In the genomic region with DNA sequence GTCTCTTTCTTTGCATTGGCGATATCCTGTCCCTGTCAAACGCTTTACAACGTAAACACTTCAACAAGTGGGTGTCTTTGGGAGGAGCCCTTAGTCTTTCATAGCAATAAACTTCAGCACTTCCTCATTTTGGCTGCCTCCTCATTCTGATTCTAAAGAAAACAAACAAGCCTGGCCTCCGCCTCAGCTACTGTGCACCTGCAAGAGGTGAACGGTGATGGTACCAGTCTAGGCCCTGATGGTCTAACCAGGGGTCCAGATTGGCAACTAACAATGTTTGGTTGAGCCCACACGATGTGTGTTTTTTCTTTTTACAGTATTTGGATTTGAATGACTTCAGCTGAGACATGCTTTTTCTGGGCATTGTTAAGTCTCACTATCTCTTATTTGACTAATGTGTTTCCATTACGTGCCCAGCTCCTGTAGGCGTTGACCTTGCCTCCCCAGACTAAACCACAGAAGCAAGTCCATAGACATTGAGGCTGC, we compare ENCODE assay signal across 9 cellular contexts. TPM values are rescaled to one million over a fixed set of nuclear protein-coding genes. Genes with fewer than 3 reads are reported as not detected.
DNase-seq lines count a peak whose midpoint lies in the region; ATAC-seq, FAIRE-seq and TF ChIP-seq lines count a peak whose summit lies in the region.
"Had no signal": no experiment of that assay in that cellular context is flagged by ENCODE, and none has a peak within 500 bp of the region (broad histone marks: within the 10 kb centered on the region; RNA-seq: fewer than 3 reads in every experiment).

No MANE protein-coding gene starts in this region.

- H3F3A ChIP-seq in SU-DHL-6 (ENCODE audit: insufficient read depth): peaks cover 26% of the 10 kb centered on the region

- peak; percentile 23 for DNase-seq in SKM-1 (lab: John Stamatoyannopoulos, UW; ENCODE audit: unreplicated experiment)
- DNase-seq in SKM-1 treated with dmso at 0.1 percent for 144 hours (lab: John Stamatoyannopoulos, UW; ENCODE audit: unreplicated experiment): no peak
- peak; percentile 78 for DNase-seq in small intestine
- DNase-seq in NCI-H2171 (lab: John Stamatoyannopoulos, UW): no peak
- no peak for DNase-seq in DMS 273 (lab: John Stamatoyannopoulos, UW; ENCODE audit: unreplicated experiment)
- no peak for DNase-seq in gastrocnemius medialis

- no peak for TF ChIP-seq CTCF in SU-DHL-6 (IDR thresholded peaks at IDR 0.05; ENCODE audit: insufficient read depth, low read length, poor library complexity, severe bottlenecking)
- TF ChIP-seq CTCF in gastrocnemius medialis (IDR thresholded peaks at IDR 0.05 in 4 of 5, conservative IDR thresholded peaks at IDR 0.05 in 1 of 5): no peak

- FAIRE-seq in small intestine (lab: Jason Lieb, UNC): no peak
- FAIRE-seq: A204.1 had no signal

- in situ Hi-C loops in gastrocnemius medialis (cut with MboI; ENCODE audit: low sequenced_read_pairs in 4 of 4): no loop called here

- peak overlapping the region; percentile 82 for H3K4me2 ChIP-seq in SU-DHL-6 (ENCODE audit: low read depth, low read length, poor library complexity, severe bottlenecking)

- H3K4me1 ChIP-seq in small intestine (ENCODE audit: control insufficient read depth in 2 of 2, insufficient read depth in 1 of 2, low read depth in 1 of 2, low read length in 1 of 2): peaks cover 3 to 4% of the 10 kb centered on the region in 2 donors
- H3K4me1 ChIP-seq in gastrocnemius medialis: no peaks in the 10 kb centered on the region

- H2AFZ ChIP-seq in SU-DHL-6 (ENCODE audit: low read depth, low read length, severe bottlenecking): peak overlapping the region; percentile 35

- intact Hi-C loops in gastrocnemius medialis (cut with DNase I; ENCODE audit: low total_unique reads): no loop called here

- H3K79me2 ChIP-seq in SU-DHL-6 (ENCODE audit: insufficient read depth, low read length): no peaks in the 10 kb centered on the region

- H3K36me3 ChIP-seq in SU-DHL-6 (ENCODE audit: low read length): no peaks in the 10 kb centered on the region
- H3K36me3 ChIP-seq in small intestine (ENCODE audit: control insufficient read depth in 2 of 2, insufficient read depth in 2 of 2, low read length in 2 of 2): no peaks in the 10 kb centered on the region
- no peaks in the 10 kb centered on the region for H3K36me3 ChIP-seq in gastrocnemius medialis

- H3K9me3 ChIP-seq in SU-DHL-6 (ENCODE audit: insufficient read depth, low read length) (no peaks in the 10 kb centered on the region), small intestine (ENCODE audit: control insufficient read depth, low read depth) (no peaks in the 10 kb centered on the region), gastrocnemius medialis (no peaks in the 10 kb centered on the region)

- H3K4me3 ChIP-seq in SU-DHL-6 (ENCODE audit: insufficient read depth, low read length, poor library complexity, severe bottlenecking) (peak overlapping the region; percentile 35), small intestine (ENCODE audit: low read depth in 1 of 2, low read length in 2 of 2) (no peak overlapping the region), gastrocnemius medialis (no peak overlapping the region)

- ATAC-seq in HG03135 (IDR thresholded peaks at IDR 0.05; ENCODE audit: unreplicated experiment): peak; percentile 94
- ATAC-seq in gastrocnemius medialis: no peak

- TF ChIP-seq POLR2A in gastrocnemius medialis (IDR thresholded peaks at IDR 0.05): no peak

- H3K9me2 ChIP-seq in SU-DHL-6 (replicated peaks; ENCODE audit: insufficient read depth, low read length): no peaks in the 10 kb centered on the region

- WGBS in small intestine, 3 donors: 8 to 28% (median 18%) methylated on average over 8 of the region's 8 CpGs

- H3K27ac ChIP-seq in SU-DHL-6 (ENCODE audit: low read depth, low read length) (peak overlapping the region; percentile 96), small intestine (ENCODE audit: low read depth in 1 of 2, low read length in 1 of 2) (peak overlapping the region in 1 of 2 donors; percentile 66), gastrocnemius medialis (no peak overlapping the region)

- H3K9ac ChIP-seq in SU-DHL-6 (ENCODE audit: low read length): peak overlapping the region; percentile 55

- H3K27me3 ChIP-seq in SU-DHL-6 (ENCODE audit: low read length) (no peaks in the 10 kb centered on the region), small intestine (ENCODE audit: control insufficient read depth in 2 of 2, insufficient read depth in 2 of 2, low read length in 2 of 2) (no peaks in the 10 kb centered on the region), gastrocnemius medialis (no peaks in the 10 kb centered on the region)

- no peaks in the 10 kb centered on the region for H4K20me1 ChIP-seq in SU-DHL-6 (ENCODE audit: low read depth, low read length)

RNA-seq across cellular contexts. Expression of a gene that starts 53.2 kb away (rescaled TPM):
- 100 to 1,000 TPM in 1 of 3 donors, 10 to 100 TPM in 2; 56.7 to 102 (median 84.6) TPM for polyA plus RNA-seq in small intestine
- 100 to 1,000 TPM in 3 of 4 donors, 10 to 100 TPM in 1; 94.1 to 120 (median 109) TPM for total RNA-seq in gastrocnemius medialis

Comparison
In these comparisons a context has a peak if more than half of its experiments do, and no peak if none do; other contexts are left out.
1. DNase-seq: peak in SKM-1 (single experiment) and small intestine (single experiment); none in SKM-1 treated with dmso at 0.1 percent for 144 hours (single experiment), NCI-H2171 (single experiment), DMS 273 (single experiment) and gastrocnemius medialis (0 of 2).